ENCODE assay signal across 1 cellular context in the genomic region with DNA sequence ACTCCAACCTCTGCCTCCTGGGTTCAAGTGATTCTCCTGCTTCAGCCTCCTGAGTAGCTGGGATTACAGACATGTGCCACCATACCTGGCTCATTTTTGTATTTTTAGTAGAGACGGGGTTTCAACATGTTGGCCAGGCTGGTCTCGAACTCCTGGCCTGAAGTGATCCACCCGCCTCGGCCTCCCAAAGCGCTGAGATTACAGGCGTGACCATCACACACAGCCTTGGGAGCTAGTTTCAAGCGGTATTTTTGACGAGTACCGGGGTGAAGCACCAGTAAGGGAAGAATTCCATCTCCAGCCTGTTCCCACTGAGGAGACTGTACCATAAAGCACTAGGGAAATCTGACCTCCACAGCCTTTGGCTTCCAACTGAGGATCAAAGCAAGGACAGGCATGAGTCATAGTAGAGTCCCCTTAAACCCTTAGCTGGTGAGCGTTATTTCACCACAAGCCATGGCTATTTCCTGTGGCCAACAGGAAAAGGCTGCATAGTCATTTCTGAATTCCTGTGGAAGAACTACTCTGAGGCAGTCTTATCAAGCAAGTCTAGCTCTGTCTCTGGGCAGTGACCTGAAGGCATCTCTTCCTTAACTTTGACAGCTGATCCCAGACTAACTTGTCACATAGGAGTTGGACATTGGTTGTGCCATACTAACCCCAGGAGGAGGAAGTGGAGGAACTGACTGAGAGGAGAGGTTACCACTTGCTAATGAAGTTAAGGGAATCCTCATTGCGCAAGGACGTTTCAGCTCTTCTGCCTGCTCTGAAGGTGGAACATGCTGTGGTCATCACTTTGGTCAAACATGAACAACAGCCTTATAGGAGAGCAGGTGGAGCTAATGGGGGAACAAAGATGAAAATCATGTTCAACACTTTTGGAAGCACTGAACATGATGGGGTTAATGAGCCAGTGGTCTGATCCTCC.
A peak's percentile ranks its signal among the peaks of the same experiment; 100 is the strongest.
TF ChIP-seq lines count a peak whose summit lies in the region.

No MANE protein-coding gene starts in this region.

TF ChIP-seq in HepG2, 621 proteins besides CTCF, POLR2A, EP300 and RAD21 (continued from another document and continues in another):
- TF ChIP-seq, protein P1, sequence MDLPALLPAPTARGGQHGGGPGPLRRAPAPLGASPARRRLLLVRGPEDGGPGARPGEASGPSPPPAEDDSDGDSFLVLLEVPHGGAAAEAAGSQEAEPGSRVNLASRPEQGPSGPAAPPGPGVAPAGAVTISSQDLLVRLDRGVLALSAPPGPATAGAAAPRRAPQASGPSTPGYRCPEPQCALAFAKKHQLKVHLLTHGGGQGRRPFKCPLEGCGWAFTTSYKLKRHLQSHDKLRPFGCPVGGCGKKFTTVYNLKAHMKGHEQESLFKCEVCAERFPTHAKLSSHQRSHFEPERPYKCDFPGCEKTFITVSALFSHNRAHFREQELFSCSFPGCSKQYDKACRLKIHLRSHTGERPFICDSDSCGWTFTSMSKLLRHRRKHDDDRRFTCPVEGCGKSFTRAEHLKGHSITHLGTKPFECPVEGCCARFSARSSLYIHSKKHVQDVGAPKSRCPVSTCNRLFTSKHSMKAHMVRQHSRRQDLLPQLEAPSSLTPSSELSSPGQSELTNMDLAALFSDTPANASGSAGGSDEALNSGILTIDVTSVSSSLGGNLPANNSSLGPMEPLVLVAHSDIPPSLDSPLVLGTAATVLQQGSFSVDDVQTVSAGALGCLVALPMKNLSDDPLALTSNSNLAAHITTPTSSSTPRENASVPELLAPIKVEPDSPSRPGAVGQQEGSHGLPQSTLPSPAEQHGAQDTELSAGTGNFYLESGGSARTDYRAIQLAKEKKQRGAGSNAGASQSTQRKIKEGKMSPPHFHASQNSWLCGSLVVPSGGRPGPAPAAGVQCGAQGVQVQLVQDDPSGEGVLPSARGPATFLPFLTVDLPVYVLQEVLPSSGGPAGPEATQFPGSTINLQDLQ (CRISPR knock-in tag; IDR thresholded peaks at IDR 0.05) = no peak
- TF ChIP-seq, protein P2, sequence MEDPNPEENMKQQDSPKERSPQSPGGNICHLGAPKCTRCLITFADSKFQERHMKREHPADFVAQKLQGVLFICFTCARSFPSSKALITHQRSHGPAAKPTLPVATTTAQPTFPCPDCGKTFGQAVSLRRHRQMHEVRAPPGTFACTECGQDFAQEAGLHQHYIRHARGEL (CRISPR knock-in tag; IDR thresholded peaks at IDR 0.05) = no peak
- TF ChIP-seq, protein P3, sequence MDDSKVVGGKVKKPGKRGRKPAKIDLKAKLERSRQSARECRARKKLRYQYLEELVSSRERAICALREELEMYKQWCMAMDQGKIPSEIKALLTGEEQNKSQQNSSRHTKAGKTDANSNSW (CRISPR knock-in tag; IDR thresholded peaks at IDR 0.05; ENCODE audit: borderline replicate concordance) = no peak
- no peak for TF ChIP-seq SMAD9 (CRISPR knock-in tag; IDR thresholded peaks at IDR 0.05)
- TF ChIP-seq, protein P4, sequence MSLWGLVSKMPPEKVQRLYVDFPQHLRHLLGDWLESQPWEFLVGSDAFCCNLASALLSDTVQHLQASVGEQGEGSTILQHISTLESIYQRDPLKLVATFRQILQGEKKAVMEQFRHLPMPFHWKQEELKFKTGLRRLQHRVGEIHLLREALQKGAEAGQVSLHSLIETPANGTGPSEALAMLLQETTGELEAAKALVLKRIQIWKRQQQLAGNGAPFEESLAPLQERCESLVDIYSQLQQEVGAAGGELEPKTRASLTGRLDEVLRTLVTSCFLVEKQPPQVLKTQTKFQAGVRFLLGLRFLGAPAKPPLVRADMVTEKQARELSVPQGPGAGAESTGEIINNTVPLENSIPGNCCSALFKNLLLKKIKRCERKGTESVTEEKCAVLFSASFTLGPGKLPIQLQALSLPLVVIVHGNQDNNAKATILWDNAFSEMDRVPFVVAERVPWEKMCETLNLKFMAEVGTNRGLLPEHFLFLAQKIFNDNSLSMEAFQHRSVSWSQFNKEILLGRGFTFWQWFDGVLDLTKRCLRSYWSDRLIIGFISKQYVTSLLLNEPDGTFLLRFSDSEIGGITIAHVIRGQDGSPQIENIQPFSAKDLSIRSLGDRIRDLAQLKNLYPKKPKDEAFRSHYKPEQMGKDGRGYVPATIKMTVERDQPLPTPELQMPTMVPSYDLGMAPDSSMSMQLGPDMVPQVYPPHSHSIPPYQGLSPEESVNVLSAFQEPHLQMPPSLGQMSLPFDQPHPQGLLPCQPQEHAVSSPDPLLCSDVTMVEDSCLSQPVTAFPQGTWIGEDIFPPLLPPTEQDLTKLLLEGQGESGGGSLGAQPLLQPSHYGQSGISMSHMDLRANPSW (CRISPR knock-in tag; IDR thresholded peaks at IDR 0.05; ENCODE audit: borderline replicate concordance) = no peak
- TF ChIP-seq, protein P5, sequence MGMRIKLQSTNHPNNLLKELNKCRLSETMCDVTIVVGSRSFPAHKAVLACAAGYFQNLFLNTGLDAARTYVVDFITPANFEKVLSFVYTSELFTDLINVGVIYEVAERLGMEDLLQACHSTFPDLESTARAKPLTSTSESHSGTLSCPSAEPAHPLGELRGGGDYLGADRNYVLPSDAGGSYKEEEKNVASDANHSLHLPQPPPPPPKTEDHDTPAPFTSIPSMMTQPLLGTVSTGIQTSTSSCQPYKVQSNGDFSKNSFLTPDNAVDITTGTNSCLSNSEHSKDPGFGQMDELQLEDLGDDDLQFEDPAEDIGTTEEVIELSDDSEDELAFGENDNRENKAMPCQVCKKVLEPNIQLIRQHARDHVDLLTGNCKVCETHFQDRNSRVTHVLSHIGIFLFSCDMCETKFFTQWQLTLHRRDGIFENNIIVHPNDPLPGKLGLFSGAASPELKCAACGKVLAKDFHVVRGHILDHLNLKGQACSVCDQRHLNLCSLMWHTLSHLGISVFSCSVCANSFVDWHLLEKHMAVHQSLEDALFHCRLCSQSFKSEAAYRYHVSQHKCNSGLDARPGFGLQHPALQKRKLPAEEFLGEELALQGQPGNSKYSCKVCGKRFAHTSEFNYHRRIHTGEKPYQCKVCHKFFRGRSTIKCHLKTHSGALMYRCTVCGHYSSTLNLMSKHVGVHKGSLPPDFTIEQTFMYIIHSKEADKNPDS (CRISPR knock-in tag; IDR thresholded peaks at IDR 0.05) = no peak
- no peak for TF ChIP-seq ZNF562 (CRISPR knock-in tag; IDR thresholded peaks at IDR 0.05; ENCODE audit: borderline replicate concordance)
- TF ChIP-seq, protein P6, sequence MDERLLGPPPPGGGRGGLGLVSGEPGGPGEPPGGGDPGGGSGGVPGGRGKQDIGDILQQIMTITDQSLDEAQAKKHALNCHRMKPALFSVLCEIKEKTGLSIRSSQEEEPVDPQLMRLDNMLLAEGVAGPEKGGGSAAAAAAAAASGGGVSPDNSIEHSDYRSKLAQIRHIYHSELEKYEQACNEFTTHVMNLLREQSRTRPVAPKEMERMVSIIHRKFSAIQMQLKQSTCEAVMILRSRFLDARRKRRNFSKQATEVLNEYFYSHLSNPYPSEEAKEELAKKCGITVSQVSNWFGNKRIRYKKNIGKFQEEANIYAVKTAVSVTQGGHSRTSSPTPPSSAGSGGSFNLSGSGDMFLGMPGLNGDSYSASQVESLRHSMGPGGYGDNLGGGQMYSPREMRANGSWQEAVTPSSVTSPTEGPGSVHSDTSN (CRISPR knock-in tag; IDR thresholded peaks at IDR 0.05) = no peak
- peak; percentile 75 for TF ChIP-seq PPARG (CRISPR knock-in tag; conservative IDR thresholded peaks at IDR 0.05)
- no peak for TF ChIP-seq POLR2AphosphoS2 (IDR thresholded peaks at IDR 0.05; ENCODE audit: low read depth, low read length)
- no peak for TF ChIP-seq ARNTL (CRISPR knock-in tag; IDR thresholded peaks at IDR 0.05)
- no peak for TF ChIP-seq SSRP1 (CRISPR knock-in tag; IDR thresholded peaks at IDR 0.05)
- TF ChIP-seq, protein P7, sequence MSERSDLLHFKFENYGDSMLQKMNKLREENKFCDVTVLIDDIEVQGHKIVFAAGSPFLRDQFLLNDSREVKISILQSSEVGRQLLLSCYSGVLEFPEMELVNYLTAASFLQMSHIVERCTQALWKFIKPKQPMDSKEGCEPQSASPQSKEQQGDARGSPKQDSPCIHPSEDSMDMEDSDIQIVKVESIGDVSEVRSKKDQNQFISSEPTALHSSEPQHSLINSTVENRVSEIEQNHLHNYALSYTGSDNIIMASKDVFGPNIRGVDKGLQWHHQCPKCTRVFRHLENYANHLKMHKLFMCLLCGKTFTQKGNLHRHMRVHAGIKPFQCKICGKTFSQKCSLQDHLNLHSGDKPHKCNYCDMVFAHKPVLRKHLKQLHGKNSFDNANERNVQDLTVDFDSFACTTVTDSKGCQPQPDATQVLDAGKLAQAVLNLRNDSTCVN (CRISPR knock-in tag; IDR thresholded peaks at IDR 0.05; ENCODE audit: borderline replicate concordance) = no peak
- no peak for TF ChIP-seq NFE2 (CRISPR knock-in tag; IDR thresholded peaks at IDR 0.05)
- no peak for TF ChIP-seq ZNF788 (CRISPR knock-in tag; IDR thresholded peaks at IDR 0.05; ENCODE audit: borderline replicate concordance)
- TF ChIP-seq HOXA5 (CRISPR knock-in tag; IDR thresholded peaks at IDR 0.05) = no peak
- TF ChIP-seq ATF1 (CRISPR knock-in tag; IDR thresholded peaks at IDR 0.05) = no peak
- TF ChIP-seq ZNF335 (CRISPR knock-in tag; IDR thresholded peaks at IDR 0.05) = no peak
- TF ChIP-seq ELF3 (CRISPR knock-in tag; IDR thresholded peaks at IDR 0.05) = peak; percentile 93
- TF ChIP-seq ZNF737 (CRISPR knock-in tag; IDR thresholded peaks at IDR 0.05; ENCODE audit: borderline replicate concordance) = no peak
- TF ChIP-seq, protein P8, sequence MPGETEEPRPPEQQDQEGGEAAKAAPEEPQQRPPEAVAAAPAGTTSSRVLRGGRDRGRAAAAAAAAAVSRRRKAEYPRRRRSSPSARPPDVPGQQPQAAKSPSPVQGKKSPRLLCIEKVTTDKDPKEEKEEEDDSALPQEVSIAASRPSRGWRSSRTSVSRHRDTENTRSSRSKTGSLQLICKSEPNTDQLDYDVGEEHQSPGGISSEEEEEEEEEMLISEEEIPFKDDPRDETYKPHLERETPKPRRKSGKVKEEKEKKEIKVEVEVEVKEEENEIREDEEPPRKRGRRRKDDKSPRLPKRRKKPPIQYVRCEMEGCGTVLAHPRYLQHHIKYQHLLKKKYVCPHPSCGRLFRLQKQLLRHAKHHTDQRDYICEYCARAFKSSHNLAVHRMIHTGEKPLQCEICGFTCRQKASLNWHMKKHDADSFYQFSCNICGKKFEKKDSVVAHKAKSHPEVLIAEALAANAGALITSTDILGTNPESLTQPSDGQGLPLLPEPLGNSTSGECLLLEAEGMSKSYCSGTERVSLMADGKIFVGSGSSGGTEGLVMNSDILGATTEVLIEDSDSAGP (CRISPR knock-in tag; IDR thresholded peaks at IDR 0.05; ENCODE audit: borderline replicate concordance) = no peak
- TF ChIP-seq TCF12 (IDR thresholded peaks at IDR 0.05) = no peak
- no peak for TF ChIP-seq TCF12 (CRISPR knock-in tag; IDR thresholded peaks at IDR 0.05)
- no peak for TF ChIP-seq NFKB2 (CRISPR knock-in tag; IDR thresholded peaks at IDR 0.05; ENCODE audit: borderline replicate concordance)
- TF ChIP-seq TGIF2 (CRISPR knock-in tag; IDR thresholded peaks at IDR 0.05) = no peak
- TF ChIP-seq FOSL2 (CRISPR knock-in tag; IDR thresholded peaks at IDR 0.05) = peak; percentile 99
- no peak for TF ChIP-seq MIER2 (CRISPR knock-in tag; IDR thresholded peaks at IDR 0.05)
- TF ChIP-seq ZIK1 (CRISPR knock-in tag; IDR thresholded peaks at IDR 0.05; ENCODE audit: borderline replicate concordance, low read depth) = no peak
- TF ChIP-seq ZNF570 (CRISPR knock-in tag; IDR thresholded peaks at IDR 0.05; ENCODE audit: borderline replicate concordance) = no peak
- no peak for TF ChIP-seq ZNF768 (CRISPR knock-in tag; IDR thresholded peaks at IDR 0.05)
- TF ChIP-seq, protein P9, sequence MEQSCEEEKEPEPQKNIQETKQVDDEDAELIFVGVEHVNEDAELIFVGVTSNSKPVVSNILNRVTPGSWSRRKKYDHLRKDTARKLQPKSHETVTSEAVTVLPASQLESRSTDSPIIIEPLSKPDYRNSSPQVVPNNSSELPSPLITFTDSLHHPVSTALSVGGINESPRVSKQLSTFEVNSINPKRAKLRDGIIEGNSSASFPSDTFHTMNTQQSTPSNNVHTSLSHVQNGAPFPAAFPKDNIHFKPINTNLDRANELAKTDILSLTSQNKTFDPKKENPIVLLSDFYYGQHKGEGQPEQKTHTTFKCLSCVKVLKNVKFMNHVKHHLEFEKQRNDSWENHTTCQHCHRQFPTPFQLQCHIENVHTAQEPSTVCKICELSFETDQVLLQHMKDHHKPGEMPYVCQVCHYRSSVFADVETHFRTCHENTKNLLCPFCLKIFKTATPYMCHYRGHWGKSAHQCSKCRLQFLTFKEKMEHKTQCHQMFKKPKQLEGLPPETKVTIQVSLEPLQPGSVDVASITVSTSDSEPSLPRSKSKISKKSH (CRISPR knock-in tag; IDR thresholded peaks at IDR 0.05; ENCODE audit: borderline replicate concordance) = no peak
- TF ChIP-seq MAZ (IDR thresholded peaks at IDR 0.05; ENCODE audit: borderline replicate concordance, low read depth, low read length) = no peak
- TF ChIP-seq MAZ (CRISPR knock-in tag; IDR thresholded peaks at IDR 0.05; ENCODE audit: low read depth) = no peak
- no peak for TF ChIP-seq PHF5A (CRISPR knock-in tag; IDR thresholded peaks at IDR 0.05; ENCODE audit: low read depth, unreplicated experiment)
- TF ChIP-seq ERF (CRISPR knock-in tag; IDR thresholded peaks at IDR 0.05) = peak; percentile 75
- TF ChIP-seq SETDB1 (CRISPR knock-in tag; IDR thresholded peaks at IDR 0.05; ENCODE audit: borderline replicate concordance) = no peak
- TF ChIP-seq, protein P10, sequence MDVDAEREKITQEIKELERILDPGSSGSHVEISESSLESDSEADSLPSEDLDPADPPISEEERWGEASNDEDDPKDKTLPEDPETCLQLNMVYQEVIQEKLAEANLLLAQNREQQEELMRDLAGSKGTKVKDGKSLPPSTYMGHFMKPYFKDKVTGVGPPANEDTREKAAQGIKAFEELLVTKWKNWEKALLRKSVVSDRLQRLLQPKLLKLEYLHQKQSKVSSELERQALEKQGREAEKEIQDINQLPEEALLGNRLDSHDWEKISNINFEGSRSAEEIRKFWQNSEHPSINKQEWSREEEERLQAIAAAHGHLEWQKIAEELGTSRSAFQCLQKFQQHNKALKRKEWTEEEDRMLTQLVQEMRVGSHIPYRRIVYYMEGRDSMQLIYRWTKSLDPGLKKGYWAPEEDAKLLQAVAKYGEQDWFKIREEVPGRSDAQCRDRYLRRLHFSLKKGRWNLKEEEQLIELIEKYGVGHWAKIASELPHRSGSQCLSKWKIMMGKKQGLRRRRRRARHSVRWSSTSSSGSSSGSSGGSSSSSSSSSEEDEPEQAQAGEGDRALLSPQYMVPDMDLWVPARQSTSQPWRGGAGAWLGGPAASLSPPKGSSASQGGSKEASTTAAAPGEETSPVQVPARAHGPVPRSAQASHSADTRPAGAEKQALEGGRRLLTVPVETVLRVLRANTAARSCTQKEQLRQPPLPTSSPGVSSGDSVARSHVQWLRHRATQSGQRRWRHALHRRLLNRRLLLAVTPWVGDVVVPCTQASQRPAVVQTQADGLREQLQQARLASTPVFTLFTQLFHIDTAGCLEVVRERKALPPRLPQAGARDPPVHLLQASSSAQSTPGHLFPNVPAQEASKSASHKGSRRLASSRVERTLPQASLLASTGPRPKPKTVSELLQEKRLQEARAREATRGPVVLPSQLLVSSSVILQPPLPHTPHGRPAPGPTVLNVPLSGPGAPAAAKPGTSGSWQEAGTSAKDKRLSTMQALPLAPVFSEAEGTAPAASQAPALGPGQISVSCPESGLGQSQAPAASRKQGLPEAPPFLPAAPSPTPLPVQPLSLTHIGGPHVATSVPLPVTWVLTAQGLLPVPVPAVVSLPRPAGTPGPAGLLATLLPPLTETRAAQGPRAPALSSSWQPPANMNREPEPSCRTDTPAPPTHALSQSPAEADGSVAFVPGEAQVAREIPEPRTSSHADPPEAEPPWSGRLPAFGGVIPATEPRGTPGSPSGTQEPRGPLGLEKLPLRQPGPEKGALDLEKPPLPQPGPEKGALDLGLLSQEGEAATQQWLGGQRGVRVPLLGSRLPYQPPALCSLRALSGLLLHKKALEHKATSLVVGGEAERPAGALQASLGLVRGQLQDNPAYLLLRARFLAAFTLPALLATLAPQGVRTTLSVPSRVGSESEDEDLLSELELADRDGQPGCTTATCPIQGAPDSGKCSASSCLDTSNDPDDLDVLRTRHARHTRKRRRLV (CRISPR knock-in tag; IDR thresholded peaks at IDR 0.05) = no peak
- 0 out of 2 replicates have a peak, but pooled peaks have one; percentile 64 for TF ChIP-seq ZFP36L1 (CRISPR knock-in tag; IDR thresholded peaks at IDR 0.05)
- no peak for TF ChIP-seq TAF15 (IDR thresholded peaks at IDR 0.05; ENCODE audit: low read depth, low read length, poor library complexity, severe bottlenecking)
